ENCODE assay signal across 4 cellular contexts in the genomic region with DNA sequence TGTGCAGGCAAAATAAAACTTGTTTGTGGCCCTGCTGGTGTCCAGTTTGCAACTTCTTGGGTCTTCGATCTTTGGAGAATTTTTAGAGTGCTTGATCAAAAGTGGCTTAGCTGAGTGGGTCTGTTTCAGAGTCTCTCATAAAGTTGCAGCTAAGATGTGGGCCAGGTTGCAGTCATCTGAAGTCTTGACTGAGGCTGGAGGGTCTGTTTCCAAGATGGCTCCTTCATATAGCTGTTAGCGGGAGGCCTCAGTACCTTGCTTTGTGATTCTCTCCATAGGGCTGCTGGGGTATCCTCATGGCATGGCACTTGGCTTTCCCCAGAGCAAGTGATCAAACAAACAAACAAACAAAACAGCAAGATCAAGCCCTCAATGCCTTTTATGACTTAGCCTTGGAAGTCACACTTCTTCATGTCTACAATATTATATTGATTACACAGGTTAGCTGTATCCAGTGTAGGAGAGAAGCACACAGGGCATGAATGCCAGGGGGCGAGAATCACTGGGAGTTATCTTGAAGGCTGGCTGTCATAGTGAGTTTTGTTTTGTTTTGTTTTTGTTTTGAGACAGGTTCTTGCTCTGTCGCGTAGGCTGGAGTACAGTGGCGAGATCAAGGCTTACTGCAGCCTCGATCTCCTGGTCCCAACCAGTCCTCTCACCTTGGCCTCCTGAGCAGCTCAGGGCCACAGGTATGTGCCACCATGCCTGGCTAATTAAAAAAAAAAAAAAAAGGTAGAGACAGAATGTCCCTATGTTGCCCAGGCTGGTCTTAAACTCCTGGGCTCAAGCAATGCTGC. TPM values are rescaled to one million over a fixed set of nuclear protein-coding genes. Genes with fewer than 3 reads are reported as not detected.
"Had no signal": no experiment of that assay in that cellular context is flagged by ENCODE, and none has a peak within 500 bp of the region (broad histone marks: within the 10 kb centered on the region; RNA-seq: fewer than 3 reads in every experiment).

No MANE protein-coding gene starts in this region.

- H3K4me2 ChIP-seq: GM23338 had no signal

- H3K4me3 ChIP-seq: GM23338 had no signal

- H2AFZ ChIP-seq: GM23338 had no signal

- H3K27ac Mint-ChIP-seq: GM23338, H9, IgD-negative memory B cell had no signal

- H3K9me3 Mint-ChIP-seq: H9, IgD-negative memory B cell had no signal

- H3K4me3 Mint-ChIP-seq: GM23338, H9, IgD-negative memory B cell had no signal

- DNase-seq: H9, HCEC 1CT had no signal

- H3K36me3 Mint-ChIP-seq: IgD-negative memory B cell had no signal

RNA-seq across cellular contexts. Expression of a gene that starts 10.2 kb away (rescaled TPM):
- polyA plus RNA-seq: IgD-negative memory B cell had no signal

RNA-seq across cellular contexts. Expression of a gene that starts 23.3 kb away (rescaled TPM):
- polyA plus RNA-seq: GM23338, IgD-negative memory B cell had no signal
